Comparison of ENCODE assay signal across 1 cellular context in the genomic region with DNA sequence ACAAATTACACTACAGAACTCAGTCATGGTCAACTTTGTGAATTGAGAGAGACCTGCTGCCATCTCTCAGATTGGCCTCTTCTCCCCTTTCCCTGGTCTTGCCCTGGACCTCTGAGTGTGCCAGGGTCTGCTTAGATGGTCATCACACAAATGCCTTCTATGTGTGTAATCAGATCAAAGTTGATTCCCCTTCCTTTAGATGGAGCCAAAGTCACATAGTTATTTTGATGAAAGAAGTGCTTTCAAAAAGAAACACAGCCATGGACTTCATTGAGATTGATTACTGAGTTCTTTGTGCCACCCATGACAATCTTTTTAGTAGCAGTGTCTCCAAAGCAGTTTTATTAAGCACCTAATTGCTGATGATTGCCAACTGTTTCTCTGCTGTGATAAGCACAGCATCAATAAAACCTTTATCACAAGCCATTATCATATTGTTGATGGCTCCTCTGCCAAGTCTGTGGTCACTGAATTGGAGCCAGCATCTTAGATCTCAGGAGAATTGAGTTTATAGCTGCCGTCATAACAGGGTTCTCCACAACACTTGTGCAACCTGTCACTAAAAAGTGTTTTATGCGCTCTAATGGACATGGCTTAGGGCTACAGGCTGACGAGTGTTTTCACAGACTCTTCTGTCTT.
TF ChIP-seq lines count a peak whose summit lies in the region.

No MANE protein-coding gene starts in this region.

TF ChIP-seq in HEK293, 187 proteins besides CTCF, POLR2A, EP300 and RAD21 (continued from another document and continues in another):
- TF ChIP-seq ZNF416 (tag by site-specific recombination; IDR thresholded peaks at IDR 0.05) (no peak), ZNF223 (tag by site-specific recombination; IDR thresholded peaks at IDR 0.05) (no peak), OSR2 (tag by site-specific recombination; IDR thresholded peaks at IDR 0.05) (peak; percentile 83), ZNF777 (tag by site-specific recombination; IDR thresholded peaks at IDR 0.05; ENCODE audit: borderline replicate concordance) (no peak), GFI1B (tag by site-specific recombination; IDR thresholded peaks at IDR 0.05) (no peak), ZNF184 (tag by site-specific recombination; IDR thresholded peaks at IDR 0.05) (0 out of 2 replicates have a peak, but pooled peaks have one; percentile 24), GLIS2 (tag by site-specific recombination; IDR thresholded peaks at IDR 0.05) (no peak), ZNF324 (tag by site-specific recombination; IDR thresholded peaks at IDR 0.05) (no peak), ZNF626 (tag by site-specific recombination; IDR thresholded peaks at IDR 0.05) (no peak), ZNF366 (tag by site-specific recombination; conservative IDR thresholded peaks at IDR 0.05) (peak; percentile 58; the same call in 1 of the 2 replicates), ZSCAN30 (tag by site-specific recombination; IDR thresholded peaks at IDR 0.05) (peak; percentile 44; the same call in 1 of the 2 replicates), ZNF335 (tag by site-specific recombination; conservative IDR thresholded peaks at IDR 0.05) (no peak), SCRT2 (tag by site-specific recombination; IDR thresholded peaks at IDR 0.05) (peak; percentile 35; the same call in 1 of the 2 replicates), ZNF623 (tag by site-specific recombination; IDR thresholded peaks at IDR 0.05) (no peak), GLIS1 (tag by site-specific recombination; IDR thresholded peaks at IDR 0.05) (no peak)
- TF ChIP-seq, protein P1, sequence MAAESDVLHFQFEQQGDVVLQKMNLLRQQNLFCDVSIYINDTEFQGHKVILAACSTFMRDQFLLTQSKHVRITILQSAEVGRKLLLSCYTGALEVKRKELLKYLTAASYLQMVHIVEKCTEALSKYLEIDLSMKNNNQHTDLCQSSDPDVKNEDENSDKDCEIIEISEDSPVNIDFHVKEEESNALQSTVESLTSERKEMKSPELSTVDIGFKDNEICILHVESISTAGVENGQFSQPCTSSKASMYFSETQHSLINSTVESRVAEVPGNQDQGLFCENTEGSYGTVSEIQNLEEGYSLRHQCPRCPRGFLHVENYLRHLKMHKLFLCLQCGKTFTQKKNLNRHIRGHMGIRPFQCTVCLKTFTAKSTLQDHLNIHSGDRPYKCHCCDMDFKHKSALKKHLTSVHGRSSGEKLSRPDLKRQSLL (tag by site-specific recombination; IDR thresholded peaks at IDR 0.05), result no peak
- TF ChIP-seq, protein P2, sequence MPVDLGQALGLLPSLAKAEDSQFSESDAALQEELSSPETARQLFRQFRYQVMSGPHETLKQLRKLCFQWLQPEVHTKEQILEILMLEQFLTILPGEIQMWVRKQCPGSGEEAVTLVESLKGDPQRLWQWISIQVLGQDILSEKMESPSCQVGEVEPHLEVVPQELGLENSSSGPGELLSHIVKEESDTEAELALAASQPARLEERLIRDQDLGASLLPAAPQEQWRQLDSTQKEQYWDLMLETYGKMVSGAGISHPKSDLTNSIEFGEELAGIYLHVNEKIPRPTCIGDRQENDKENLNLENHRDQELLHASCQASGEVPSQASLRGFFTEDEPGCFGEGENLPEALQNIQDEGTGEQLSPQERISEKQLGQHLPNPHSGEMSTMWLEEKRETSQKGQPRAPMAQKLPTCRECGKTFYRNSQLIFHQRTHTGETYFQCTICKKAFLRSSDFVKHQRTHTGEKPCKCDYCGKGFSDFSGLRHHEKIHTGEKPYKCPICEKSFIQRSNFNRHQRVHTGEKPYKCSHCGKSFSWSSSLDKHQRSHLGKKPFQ (tag by site-specific recombination; IDR thresholded peaks at IDR 0.05), result 0 out of 2 replicates have a peak, but pooled peaks have one; percentile 43
- TF ChIP-seq, protein P3, sequence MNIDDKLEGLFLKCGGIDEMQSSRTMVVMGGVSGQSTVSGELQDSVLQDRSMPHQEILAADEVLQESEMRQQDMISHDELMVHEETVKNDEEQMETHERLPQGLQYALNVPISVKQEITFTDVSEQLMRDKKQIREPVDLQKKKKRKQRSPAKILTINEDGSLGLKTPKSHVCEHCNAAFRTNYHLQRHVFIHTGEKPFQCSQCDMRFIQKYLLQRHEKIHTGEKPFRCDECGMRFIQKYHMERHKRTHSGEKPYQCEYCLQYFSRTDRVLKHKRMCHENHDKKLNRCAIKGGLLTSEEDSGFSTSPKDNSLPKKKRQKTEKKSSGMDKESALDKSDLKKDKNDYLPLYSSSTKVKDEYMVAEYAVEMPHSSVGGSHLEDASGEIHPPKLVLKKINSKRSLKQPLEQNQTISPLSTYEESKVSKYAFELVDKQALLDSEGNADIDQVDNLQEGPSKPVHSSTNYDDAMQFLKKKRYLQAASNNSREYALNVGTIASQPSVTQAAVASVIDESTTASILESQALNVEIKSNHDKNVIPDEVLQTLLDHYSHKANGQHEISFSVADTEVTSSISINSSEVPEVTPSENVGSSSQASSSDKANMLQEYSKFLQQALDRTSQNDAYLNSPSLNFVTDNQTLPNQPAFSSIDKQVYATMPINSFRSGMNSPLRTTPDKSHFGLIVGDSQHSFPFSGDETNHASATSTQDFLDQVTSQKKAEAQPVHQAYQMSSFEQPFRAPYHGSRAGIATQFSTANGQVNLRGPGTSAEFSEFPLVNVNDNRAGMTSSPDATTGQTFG (tag by site-specific recombination; IDR thresholded peaks at IDR 0.05; ENCODE audit: borderline replicate concordance), result no peak
- TF ChIP-seq, protein P4, sequence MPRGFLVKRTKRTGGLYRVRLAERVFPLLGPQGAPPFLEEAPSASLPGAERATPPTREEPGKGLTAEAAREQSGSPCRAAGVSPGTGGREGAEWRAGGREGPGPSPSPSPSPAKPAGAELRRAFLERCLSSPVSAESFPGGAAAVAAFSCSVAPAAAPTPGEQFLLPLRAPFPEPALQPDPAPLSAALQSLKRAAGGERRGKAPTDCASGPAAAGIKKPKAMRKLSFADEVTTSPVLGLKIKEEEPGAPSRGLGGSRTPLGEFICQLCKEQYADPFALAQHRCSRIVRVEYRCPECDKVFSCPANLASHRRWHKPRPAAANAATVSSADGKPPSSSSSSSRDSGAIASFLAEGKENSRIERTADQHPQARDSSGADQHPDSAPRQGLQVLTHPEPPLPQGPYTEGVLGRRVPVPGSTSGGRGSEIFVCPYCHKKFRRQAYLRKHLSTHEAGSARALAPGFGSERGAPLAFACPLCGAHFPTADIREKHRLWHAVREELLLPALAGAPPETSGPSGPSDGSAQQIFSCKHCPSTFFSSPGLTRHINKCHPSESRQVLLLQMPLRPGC (tag by site-specific recombination; IDR thresholded peaks at IDR 0.05), result peak; percentile 66; the same call in 1 of the 2 replicates
- TF ChIP-seq, protein P5, sequence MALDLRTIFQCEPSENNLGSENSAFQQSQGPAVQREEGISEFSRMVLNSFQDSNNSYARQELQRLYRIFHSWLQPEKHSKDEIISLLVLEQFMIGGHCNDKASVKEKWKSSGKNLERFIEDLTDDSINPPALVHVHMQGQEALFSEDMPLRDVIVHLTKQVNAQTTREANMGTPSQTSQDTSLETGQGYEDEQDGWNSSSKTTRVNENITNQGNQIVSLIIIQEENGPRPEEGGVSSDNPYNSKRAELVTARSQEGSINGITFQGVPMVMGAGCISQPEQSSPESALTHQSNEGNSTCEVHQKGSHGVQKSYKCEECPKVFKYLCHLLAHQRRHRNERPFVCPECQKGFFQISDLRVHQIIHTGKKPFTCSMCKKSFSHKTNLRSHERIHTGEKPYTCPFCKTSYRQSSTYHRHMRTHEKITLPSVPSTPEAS (tag by site-specific recombination; IDR thresholded peaks at IDR 0.05), result no peak
- TF ChIP-seq, protein P6, sequence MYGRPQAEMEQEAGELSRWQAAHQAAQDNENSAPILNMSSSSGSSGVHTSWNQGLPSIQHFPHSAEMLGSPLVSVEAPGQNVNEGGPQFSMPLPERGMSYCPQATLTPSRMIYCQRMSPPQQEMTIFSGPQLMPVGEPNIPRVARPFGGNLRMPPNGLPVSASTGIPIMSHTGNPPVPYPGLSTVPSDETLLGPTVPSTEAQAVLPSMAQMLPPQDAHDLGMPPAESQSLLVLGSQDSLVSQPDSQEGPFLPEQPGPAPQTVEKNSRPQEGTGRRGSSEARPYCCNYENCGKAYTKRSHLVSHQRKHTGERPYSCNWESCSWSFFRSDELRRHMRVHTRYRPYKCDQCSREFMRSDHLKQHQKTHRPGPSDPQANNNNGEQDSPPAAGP (tag by site-specific recombination; IDR thresholded peaks at IDR 0.05), result no peak
- TF ChIP-seq, protein P7, sequence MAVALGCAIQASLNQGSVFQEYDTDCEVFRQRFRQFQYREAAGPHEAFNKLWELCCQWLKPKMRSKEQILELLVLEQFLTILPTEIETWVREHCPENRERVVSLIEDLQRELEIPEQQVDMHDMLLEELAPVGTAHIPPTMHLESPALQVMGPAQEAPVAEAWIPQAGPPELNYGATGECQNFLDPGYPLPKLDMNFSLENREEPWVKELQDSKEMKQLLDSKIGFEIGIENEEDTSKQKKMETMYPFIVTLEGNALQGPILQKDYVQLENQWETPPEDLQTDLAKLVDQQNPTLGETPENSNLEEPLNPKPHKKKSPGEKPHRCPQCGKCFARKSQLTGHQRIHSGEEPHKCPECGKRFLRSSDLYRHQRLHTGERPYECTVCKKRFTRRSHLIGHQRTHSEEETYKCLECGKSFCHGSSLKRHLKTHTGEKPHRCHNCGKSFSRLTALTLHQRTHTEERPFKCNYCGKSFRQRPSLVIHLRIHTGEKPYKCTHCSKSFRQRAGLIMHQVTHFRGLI (tag by site-specific recombination; IDR thresholded peaks at IDR 0.05), result no peak
- TF ChIP-seq, protein P8, sequence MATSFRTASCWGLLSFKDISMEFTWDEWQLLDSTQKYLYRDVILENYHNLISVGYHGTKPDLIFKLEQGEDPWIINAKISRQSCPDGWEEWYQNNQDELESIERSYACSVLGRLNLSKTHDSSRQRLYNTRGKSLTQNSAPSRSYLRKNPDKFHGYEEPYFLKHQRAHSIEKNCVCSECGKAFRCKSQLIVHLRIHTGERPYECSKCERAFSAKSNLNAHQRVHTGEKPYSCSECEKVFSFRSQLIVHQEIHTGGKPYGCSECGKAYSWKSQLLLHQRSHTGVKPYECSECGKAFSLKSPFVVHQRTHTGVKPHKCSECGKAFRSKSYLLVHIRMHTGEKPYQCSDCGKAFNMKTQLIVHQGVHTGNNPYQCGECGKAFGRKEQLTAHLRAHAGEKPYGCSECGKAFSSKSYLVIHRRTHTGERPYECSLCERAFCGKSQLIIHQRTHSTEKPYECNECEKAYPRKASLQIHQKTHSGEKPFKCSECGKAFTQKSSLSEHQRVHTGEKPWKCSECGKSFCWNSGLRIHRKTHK (tag by site-specific recombination; IDR thresholded peaks at IDR 0.05), result no peak
- TF ChIP-seq, protein P9, sequence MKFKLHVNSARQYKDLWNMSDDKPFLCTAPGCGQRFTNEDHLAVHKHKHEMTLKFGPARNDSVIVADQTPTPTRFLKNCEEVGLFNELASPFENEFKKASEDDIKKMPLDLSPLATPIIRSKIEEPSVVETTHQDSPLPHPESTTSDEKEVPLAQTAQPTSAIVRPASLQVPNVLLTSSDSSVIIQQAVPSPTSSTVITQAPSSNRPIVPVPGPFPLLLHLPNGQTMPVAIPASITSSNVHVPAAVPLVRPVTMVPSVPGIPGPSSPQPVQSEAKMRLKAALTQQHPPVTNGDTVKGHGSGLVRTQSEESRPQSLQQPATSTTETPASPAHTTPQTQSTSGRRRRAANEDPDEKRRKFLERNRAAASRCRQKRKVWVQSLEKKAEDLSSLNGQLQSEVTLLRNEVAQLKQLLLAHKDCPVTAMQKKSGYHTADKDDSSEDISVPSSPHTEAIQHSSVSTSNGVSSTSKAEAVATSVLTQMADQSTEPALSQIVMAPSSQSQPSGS (tag by site-specific recombination; IDR thresholded peaks at IDR 0.05; ENCODE audit: low read depth), result peak; percentile 7; the same call in 1 of the 2 replicates
- TF ChIP-seq, protein P10, sequence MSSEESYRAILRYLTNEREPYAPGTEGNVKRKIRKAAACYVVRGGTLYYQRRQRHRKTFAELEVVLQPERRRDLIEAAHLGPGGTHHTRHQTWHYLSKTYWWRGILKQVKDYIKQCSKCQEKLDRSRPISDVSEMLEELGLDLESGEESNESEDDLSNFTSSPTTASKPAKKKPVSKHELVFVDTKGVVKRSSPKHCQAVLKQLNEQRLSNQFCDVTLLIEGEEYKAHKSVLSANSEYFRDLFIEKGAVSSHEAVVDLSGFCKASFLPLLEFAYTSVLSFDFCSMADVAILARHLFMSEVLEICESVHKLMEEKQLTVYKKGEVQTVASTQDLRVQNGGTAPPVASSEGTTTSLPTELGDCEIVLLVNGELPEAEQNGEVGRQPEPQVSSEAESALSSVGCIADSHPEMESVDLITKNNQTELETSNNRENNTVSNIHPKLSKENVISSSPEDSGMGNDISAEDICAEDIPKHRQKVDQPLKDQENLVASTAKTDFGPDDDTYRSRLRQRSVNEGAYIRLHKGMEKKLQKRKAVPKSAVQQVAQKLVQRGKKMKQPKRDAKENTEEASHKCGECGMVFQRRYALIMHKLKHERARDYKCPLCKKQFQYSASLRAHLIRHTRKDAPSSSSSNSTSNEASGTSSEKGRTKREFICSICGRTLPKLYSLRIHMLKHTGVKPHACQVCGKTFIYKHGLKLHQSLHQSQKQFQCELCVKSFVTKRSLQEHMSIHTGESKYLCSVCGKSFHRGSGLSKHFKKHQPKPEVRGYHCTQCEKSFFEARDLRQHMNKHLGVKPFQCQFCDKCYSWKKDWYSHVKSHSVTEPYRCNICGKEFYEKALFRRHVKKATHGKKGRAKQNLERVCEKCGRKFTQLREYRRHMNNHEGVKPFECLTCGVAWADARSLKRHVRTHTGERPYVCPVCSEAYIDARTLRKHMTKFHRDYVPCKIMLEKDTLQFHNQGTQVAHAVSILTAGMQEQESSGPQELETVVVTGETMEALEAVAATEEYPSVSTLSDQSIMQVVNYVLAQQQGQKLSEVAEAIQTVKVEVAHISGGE (tag by site-specific recombination; conservative IDR thresholded peaks at IDR 0.05; ENCODE audit: low read depth), result no peak
